1 cellular context compared by ENCODE assay signal in genomic region chr19:58569943-58570670, GRCh38.
A peak's percentile ranks its signal among the peaks of the same experiment; 100 is the strongest.
TF ChIP-seq lines count a peak whose summit lies in the region.

No MANE protein-coding gene starts in this region.

TF ChIP-seq in HepG2, 621 proteins besides CTCF, POLR2A, EP300 and RAD21:
- TF ChIP-seq CEBPZ (IDR thresholded peaks at IDR 0.05; ENCODE audit: low read length) (no peak), AKAP8 (CRISPR knock-in tag; IDR thresholded peaks at IDR 0.05) (0 out of 2 replicates have a peak, but pooled peaks have one; percentile 14), ZNF841 (CRISPR knock-in tag; IDR thresholded peaks at IDR 0.05; ENCODE audit: borderline replicate concordance) (no peak), POLR2G (IDR thresholded peaks at IDR 0.05; ENCODE audit: low read depth, low read length) (0 out of 2 replicates have a peak, but pooled peaks have one; percentile 8), ZNF280D (CRISPR knock-in tag; IDR thresholded peaks at IDR 0.05) (no peak), ZNF160 (CRISPR knock-in tag; IDR thresholded peaks at IDR 0.05) (no peak), ZC3H13 (CRISPR knock-in tag; IDR thresholded peaks at IDR 0.05) (0 out of 2 replicates have a peak, but pooled peaks have one; percentile 31), NR2F6 (IDR thresholded peaks at IDR 0.05) (no peak), NR2F6 (CRISPR knock-in tag; IDR thresholded peaks at IDR 0.05) (no peak), FOXA3 (CRISPR knock-in tag; IDR thresholded peaks at IDR 0.05) (no peak), AGO2 (optimal IDR thresholded peaks at IDR 0.05; ENCODE audit: low read depth, low read length) (peak; percentile 10)
